7 cellular contexts compared by ENCODE assay signal in genomic region chr11:18262681-18263352, GRCh38. TPM values are rescaled to one million over a fixed set of nuclear protein-coding genes. Genes with fewer than 3 reads are reported as not detected.
"Had no signal": no experiment of that assay in that cellular context is flagged by ENCODE, and none has a peak within 500 bp of the region (broad histone marks: within the 10 kb centered on the region; RNA-seq: fewer than 3 reads in every experiment).

No MANE protein-coding gene starts in this region.

RNA-seq across cellular contexts. Expression of gene SAA1, which starts 3.2 kb away (rescaled TPM):
- total RNA-seq: activated CD4-positive, alpha-beta memory T cell treated with anti-CD3 and anti-CD28 coated beads for 36 hours; activated CD4-positive, alpha-beta T cell treated with anti-CD3 and anti-CD28 coated beads, Interleukin-2, amount 10 ng/mL, durations not matched to agents 7 days and 5 days; activated naive CD4-positive, alpha-beta T cell treated with anti-CD3 and anti-CD28 coated beads, Interleukin-2, amount 50 U/mL, for 72 hours; OCI-LY7; RPMI7951 had no signal

RNA-seq across cellular contexts. Expression of gene SAA2, which starts 14.3 kb away (rescaled TPM):
- total RNA-seq: activated CD4-positive, alpha-beta memory T cell treated with anti-CD3 and anti-CD28 coated beads for 36 hours; activated naive CD4-positive, alpha-beta T cell treated with anti-CD3 and anti-CD28 coated beads, Interleukin-2, amount 50 U/mL, for 72 hours; OCI-LY7 had no signal

RNA-seq across cellular contexts. Expression of gene SAA4, which starts 26.2 kb away (rescaled TPM):
- total RNA-seq: activated CD4-positive, alpha-beta memory T cell treated with anti-CD3 and anti-CD28 coated beads for 36 hours; activated CD4-positive, alpha-beta T cell treated with anti-CD3 and anti-CD28 coated beads, Interleukin-2, amount 10 ng/mL, durations not matched to agents 7 days and 5 days; activated naive CD4-positive, alpha-beta T cell treated with anti-CD3 and anti-CD28 coated beads, Interleukin-2, amount 50 U/mL, for 72 hours; activated T-cell treated with anti-CD3 and anti-CD28 coated beads, Interleukin-2, amount 50 U/mL, for 4 hours; ascending aorta; OCI-LY7; RPMI7951 had no signal
